In the genomic region with DNA sequence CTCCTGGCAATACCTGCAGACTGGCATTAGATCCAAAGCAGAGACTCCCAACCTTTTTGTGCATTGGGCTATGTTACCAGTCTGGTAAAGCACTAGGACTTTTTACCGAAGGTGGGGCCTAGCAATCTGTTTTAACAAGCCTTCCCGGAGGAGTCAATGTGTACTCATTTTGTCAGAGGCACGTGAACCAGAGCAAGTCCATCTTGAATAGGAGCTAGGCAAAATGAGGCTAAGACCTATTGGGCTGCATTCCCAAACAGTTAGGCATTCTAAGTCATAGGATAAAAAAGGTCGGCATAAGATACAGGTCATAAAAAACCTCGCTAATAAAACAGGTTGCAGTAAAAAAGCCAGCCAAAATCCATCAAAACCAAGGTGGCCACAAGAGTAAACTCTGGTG, we compare ENCODE assay signal across 23 cellular contexts. TPM values are rescaled to one million over a fixed set of nuclear protein-coding genes. Genes with fewer than 3 reads are reported as not detected.
DNase-seq lines count a peak whose midpoint lies in the region; ATAC-seq and TF ChIP-seq lines count a peak whose summit lies in the region.
"Had no signal": no experiment of that assay in that cellular context is flagged by ENCODE, and none has a peak within 500 bp of the region (broad histone marks: within the 10 kb centered on the region; RNA-seq: fewer than 3 reads in every experiment).

No MANE protein-coding gene starts in this region.

- no peak for TF ChIP-seq POLR2A in transverse colon (IDR thresholded peaks at IDR 0.05)

- H3K36me3 ChIP-seq in transverse colon: no peaks in the 10 kb centered on the region
- H3K36me3 ChIP-seq: BE2C had no signal

- H3K9me3 ChIP-seq in transverse colon: no peaks in the 10 kb centered on the region
- H3K9me3 ChIP-seq: A549, BE2C had no signal

- POLR2A ChIA-PET in WTC11 (lab: Charles Lee): no interaction called here

- H3K4me1 Mint-ChIP-seq in WTC11: peaks cover 61% of the 10 kb centered on the region
- no peaks in the 10 kb centered on the region for H3K4me1 Mint-ChIP-seq in activated T-cell treated with anti-CD3 and anti-CD28 coated beads, Interleukin-2, amount 50 U/mL, for 24 hours (ENCODE audit: low read depth)
- H3K4me1 Mint-ChIP-seq: CD14-positive monocyte; CD8-positive, alpha-beta memory T cell had no signal

- 37 to 56% methylated on average over 3 to 5 of the region's 5 CpGs for WGBS in transverse colon (ENCODE audit: low coverage in 1 of 2), 2 donors

- H3K27me3 ChIP-seq in transverse colon: no peaks in the 10 kb centered on the region
- H3K27me3 ChIP-seq: BE2C; BLaER1 treated with 17β-estradiol and CSF1 and Interleukin-3, amounts not matched to agents 10 nM and 100 nM had no signal

- no peak overlapping the region for H3K4me3 Mint-ChIP-seq in WTC11
- H3K4me3 Mint-ChIP-seq in activated T-cell treated with anti-CD3 and anti-CD28 coated beads, Interleukin-2, amount 50 U/mL, for 24 hours: no peak overlapping the region
- H3K4me3 Mint-ChIP-seq: CD14-positive monocyte; CD4-positive, alpha-beta T cell; CD8-positive, alpha-beta memory T cell; H9 had no signal

- TF ChIP-seq CTCF in WTC11 (IDR thresholded peaks at IDR 0.05): no peak
- TF ChIP-seq CTCF in transverse colon (IDR thresholded peaks at IDR 0.05): no peak
- no peak for TF ChIP-seq CTCF in GM13976 (IDR thresholded peaks at IDR 0.05; ENCODE audit: borderline replicate concordance, control extremely low read depth, extremely low read depth, insufficient read depth, missing control alignments)

- no peak for TF ChIP-seq EP300 in transverse colon (IDR thresholded peaks at IDR 0.05; ENCODE audit: low read depth)

- DNase-seq in WTC11 (ENCODE audit: low spot score): no peak
- DNase-seq in epithelial cell of prostate (ENCODE audit: low read depth, low spot score): no peak
- DNase-seq in left colon: no peak
- no peak for DNase-seq in transverse colon
- DNase-seq in GM13976 (ENCODE audit: low spot score): no peak
- no peak for DNase-seq in activated T-cell treated with anti-CD3 and anti-CD28 coated beads, Interleukin-2, amount 50 U/mL, for 24 hours
- no peak for DNase-seq in activated gamma-delta T cell treated with Interleukin-2 at 50 U/mL for 16 hours
- DNase-seq: 8988T; ACHN; AML-193; BE2C; CD4-positive, alpha-beta T cell; CD8-positive, alpha-beta memory T cell; DMS 273 treated with DMSO at 0.1 percent for 48 hours; DMS79; EL; GF-D8; GM23248; H9 had no signal

- no peak overlapping the region for H3K4me3 ChIP-seq in transverse colon
- H3K4me3 ChIP-seq: A549; BLaER1 treated with 17β-estradiol and CSF1 and Interleukin-3, amounts not matched to agents 10 nM and 100 nM; GM23248 had no signal

- no peak for ATAC-seq in WTC11
- ATAC-seq in left colon: peak; percentile 17
- ATAC-seq: A549, HCT116 had no signal

- no peaks in the 10 kb centered on the region for H3K27me3 Mint-ChIP-seq in WTC11 (ENCODE audit: low read depth)
- no peaks in the 10 kb centered on the region for H3K27me3 Mint-ChIP-seq in activated T-cell treated with anti-CD3 and anti-CD28 coated beads, Interleukin-2, amount 50 U/mL, for 24 hours
- H3K27me3 Mint-ChIP-seq: CD4-positive, alpha-beta T cell; CD8-positive, alpha-beta memory T cell had no signal

- CTCF ChIA-PET in WTC11 (lab: Charles Lee): no interaction called here

- H3K27ac ChIP-seq in epithelial cell of prostate (peak overlapping the region; percentile 46), transverse colon (peak overlapping the region; percentile 17 to 75 (median 48))
- H3K27ac ChIP-seq: A549; BLaER1 treated with 17β-estradiol and CSF1 and Interleukin-3, amounts not matched to agents 10 nM and 100 nM; GM23248 had no signal

- intact Hi-C loops in left colon (cut with DNase I, micrococcal nuclease): no loop called here
- intact Hi-C loops in transverse colon (cut with DNase I; ENCODE audit: low total_unique reads): no loop called here

- no peaks in the 10 kb centered on the region for H3K9me3 Mint-ChIP-seq in WTC11
- peaks cover 6% of the 10 kb centered on the region for H3K9me3 Mint-ChIP-seq in activated T-cell treated with anti-CD3 and anti-CD28 coated beads, Interleukin-2, amount 50 U/mL, for 24 hours
- H3K9me3 Mint-ChIP-seq: H9 had no signal

- in situ Hi-C loops in transverse colon (cut with MboI; ENCODE audit: low pct_ligation_motif_present in 1 of 4, low pct_unique_long_range_greater_than_20kb in 1 of 4, low sequenced_read_pairs in 3 of 4) (no loop called here), GM13976 (cut with MboI; ENCODE audit: low sequenced_read_pairs, unreplicated experiment) (no loop called here)

- H3K36me3 Mint-ChIP-seq in WTC11: peaks cover 5% of the 10 kb centered on the region; the same call in 1 of the 2 replicates
- H3K36me3 Mint-ChIP-seq in activated T-cell treated with anti-CD3 and anti-CD28 coated beads, Interleukin-2, amount 50 U/mL, for 24 hours (ENCODE audit: low read depth): peaks cover 3% of the 10 kb centered on the region
- H3K36me3 Mint-ChIP-seq: CD14-positive monocyte had no signal

- H3K27ac Mint-ChIP-seq in WTC11: peak overlapping the region; percentile 30
- no peak overlapping the region for H3K27ac Mint-ChIP-seq in activated T-cell treated with anti-CD3 and anti-CD28 coated beads, Interleukin-2, amount 50 U/mL, for 24 hours
- H3K27ac Mint-ChIP-seq: CD14-positive monocyte; CD4-positive, alpha-beta T cell; CD8-positive, alpha-beta memory T cell had no signal

- H3K4me1 ChIP-seq in transverse colon: peaks cover 9 to 69% (median 27%) of the 10 kb centered on the region in 4 donors

TF ChIP-seq in WTC11, 78 proteins besides CTCF, POLR2A, EP300 and RAD21 (continues in another document):
- TF ChIP-seq FOXP4 (CRISPR knock-in tag; IDR thresholded peaks at IDR 0.05): no peak
- TF ChIP-seq, protein P1, sequence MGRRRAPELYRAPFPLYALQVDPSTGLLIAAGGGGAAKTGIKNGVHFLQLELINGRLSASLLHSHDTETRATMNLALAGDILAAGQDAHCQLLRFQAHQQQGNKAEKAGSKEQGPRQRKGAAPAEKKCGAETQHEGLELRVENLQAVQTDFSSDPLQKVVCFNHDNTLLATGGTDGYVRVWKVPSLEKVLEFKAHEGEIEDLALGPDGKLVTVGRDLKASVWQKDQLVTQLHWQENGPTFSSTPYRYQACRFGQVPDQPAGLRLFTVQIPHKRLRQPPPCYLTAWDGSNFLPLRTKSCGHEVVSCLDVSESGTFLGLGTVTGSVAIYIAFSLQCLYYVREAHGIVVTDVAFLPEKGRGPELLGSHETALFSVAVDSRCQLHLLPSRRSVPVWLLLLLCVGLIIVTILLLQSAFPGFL (CRISPR knock-in tag; IDR thresholded peaks at IDR 0.05; ENCODE audit: borderline replicate concordance): no peak
- no peak for TF ChIP-seq NFE2L1 (CRISPR knock-in tag; IDR thresholded peaks at IDR 0.05)
- no peak for TF ChIP-seq ZNF138 (CRISPR knock-in tag; conservative IDR thresholded peaks at IDR 0.05)
- no peak for TF ChIP-seq TEAD4 (CRISPR knock-in tag; IDR thresholded peaks at IDR 0.05)
- TF ChIP-seq NR1H2 (CRISPR knock-in tag; IDR thresholded peaks at IDR 0.05): no peak
- TF ChIP-seq ZNF232 (CRISPR knock-in tag; IDR thresholded peaks at IDR 0.05): no peak
- no peak for TF ChIP-seq ZNF425 (CRISPR knock-in tag; conservative IDR thresholded peaks at IDR 0.05)
- TF ChIP-seq CREM (CRISPR knock-in tag; IDR thresholded peaks at IDR 0.05): no peak
- TF ChIP-seq TCF7 (CRISPR knock-in tag; IDR thresholded peaks at IDR 0.05; ENCODE audit: low read depth): no peak
- TF ChIP-seq, protein P2, sequence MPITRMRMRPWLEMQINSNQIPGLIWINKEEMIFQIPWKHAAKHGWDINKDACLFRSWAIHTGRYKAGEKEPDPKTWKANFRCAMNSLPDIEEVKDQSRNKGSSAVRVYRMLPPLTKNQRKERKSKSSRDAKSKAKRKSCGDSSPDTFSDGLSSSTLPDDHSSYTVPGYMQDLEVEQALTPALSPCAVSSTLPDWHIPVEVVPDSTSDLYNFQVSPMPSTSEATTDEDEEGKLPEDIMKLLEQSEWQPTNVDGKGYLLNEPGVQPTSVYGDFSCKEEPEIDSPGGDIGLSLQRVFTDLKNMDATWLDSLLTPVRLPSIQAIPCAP (CRISPR knock-in tag; IDR thresholded peaks at IDR 0.05): no peak
- TF ChIP-seq NR3C1 (CRISPR knock-in tag; conservative IDR thresholded peaks at IDR 0.05; ENCODE audit: low read depth): no peak

RNA-seq across cellular contexts. Expression of gene ADGRA3, which starts 22.3 kb away (rescaled TPM):
- total RNA-seq in WTC11 (2021) (40.5 to 48.3 TPM (median 47.9 TPM) in 3 replicates), left colon (10 to 100 TPM; 60.6 to 68.9 TPM), transverse colon (100 to 1,000 TPM in 1 of 4 donors, 10 to 100 TPM in 3; 76.7 to 126 (median 91.1) TPM)
